8 cellular contexts compared by ENCODE assay signal in the genomic region with DNA sequence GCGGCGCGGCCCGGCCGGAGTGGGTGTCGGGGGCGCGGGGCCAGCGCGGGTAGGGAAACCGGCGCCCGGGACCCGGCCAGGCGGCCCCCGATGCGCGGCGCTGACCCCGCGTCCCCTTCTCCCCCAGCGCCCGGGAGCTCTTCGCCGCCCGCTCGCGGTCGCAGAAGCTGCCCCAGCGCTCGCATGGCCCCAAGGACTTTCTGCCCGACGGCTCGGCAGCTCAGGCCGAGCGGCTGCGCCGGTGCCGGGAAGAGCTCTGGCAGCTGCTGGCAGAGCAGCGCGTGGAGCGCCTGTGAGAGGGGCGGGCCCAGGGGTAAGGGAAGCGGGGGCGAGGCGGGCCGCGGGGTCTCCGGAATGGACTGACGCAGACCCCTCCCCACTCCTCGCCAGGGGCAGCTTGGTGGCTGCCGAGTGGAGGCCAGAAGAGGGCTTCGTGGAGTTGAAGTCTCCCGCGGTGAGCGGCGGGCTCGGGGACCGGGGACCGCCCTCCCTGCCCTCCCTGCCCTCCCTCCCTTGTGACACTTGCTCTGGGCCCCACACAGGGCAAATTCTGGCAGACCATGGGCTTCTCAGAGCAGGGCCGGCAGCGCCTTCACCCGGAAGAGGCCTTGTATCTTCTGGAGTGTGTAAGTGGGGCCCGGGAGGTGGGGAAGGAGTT. TPM values are rescaled to one million over a fixed set of nuclear protein-coding genes. Genes with fewer than 3 reads are reported as not detected.
A peak's percentile ranks its signal among the peaks of the same experiment; 100 is the strongest.
DNase-seq lines count a peak whose midpoint lies in the region; ATAC-seq and TF ChIP-seq lines count a peak whose summit lies in the region.

No MANE protein-coding gene starts in this region.

- DNase-seq in COLO668 (lab: John Stamatoyannopoulos, UW; ENCODE audit: unreplicated experiment) (peak; percentile 43), HuH-7.5 (ENCODE audit: low spot score) (peak; percentile 61), esophagus squamous epithelium (lab: John Stamatoyannopoulos, UW) (no peak), neuronal stem cell (ENCODE audit: low spot score) (peak; percentile 50), NCI-H1694 (lab: John Stamatoyannopoulos, UW) (no peak), NCI-H2171 (lab: John Stamatoyannopoulos, UW) (no peak)
- DNase-seq in activated CD4-positive, alpha-beta T cell treated with anti-CD3 and anti-CD28 coated beads, Interleukin-2, amount 50 U/mL, for 4 hours, result peak; percentile 20 to 26

- intact Hi-C loops in esophagus squamous epithelium (cut with DNase I), result loop anchor here (5.0 kb wide), 2 partner anchors 71 to 89 kb away; partner anchors contain the start of gene MYO15B

- H3K9me3 ChIP-seq in esophagus squamous epithelium, result no peaks in the 10 kb centered on the region
- no peaks in the 10 kb centered on the region for H3K9me3 ChIP-seq in neuronal stem cell (replicated peaks in 1 of 2; ENCODE audit: control insufficient read depth in 2 of 2, insufficient read depth in 1 of 2, low read depth in 1 of 2, low read length in 2 of 2)

- no peak overlapping the region for H4K91ac ChIP-seq in neuronal stem cell (ENCODE audit: low read depth, low read length, poor library complexity)

- no peaks in the 10 kb centered on the region for H3K27me3 ChIP-seq in esophagus squamous epithelium
- H3K27me3 ChIP-seq in neuronal stem cell (ENCODE audit: control insufficient read depth in 3 of 3, insufficient read depth in 3 of 3, low read depth in 1 of 3, low read length in 3 of 3), result no peaks in the 10 kb centered on the region

- no peak overlapping the region for H3K14ac ChIP-seq in neuronal stem cell (ENCODE audit: low read length)

- 0% methylated on average over 1 to 3 of the region's 64 CpGs for WGBS in esophagus squamous epithelium, 2 donors
- WGBS in neuronal stem cell (ENCODE audit: extremely low coverage in 2 of 2, insufficient read length in 2 of 2, insufficient replicate concordance in 1 of 2), 2 donors, result no CpG with 5 or more reads among the region's 64 CpGs

- H3K27ac ChIP-seq in esophagus squamous epithelium, result peak overlapping the region; percentile 74 to 95 (median 86)
- peak overlapping the region; percentile 41 for H3K27ac ChIP-seq in neuronal stem cell (replicated peaks; ENCODE audit: low read length)

- no peak overlapping the region for H2BK120ac ChIP-seq in neuronal stem cell (ENCODE audit: low read depth, low read length)

- no peak overlapping the region for H4K8ac ChIP-seq in neuronal stem cell (ENCODE audit: low read depth, low read length)

- H3K9ac ChIP-seq in neuronal stem cell (ENCODE audit: low read depth, low read length, poor library complexity), result peak overlapping the region; percentile 83

- H3K79me1 ChIP-seq in neuronal stem cell (ENCODE audit: low read depth, low read length), result peaks cover 24% of the 10 kb centered on the region

- peak overlapping the region; percentile 80 for H3K23ac ChIP-seq in neuronal stem cell (ENCODE audit: low read depth, low read length, poor library complexity)

- TF ChIP-seq POLR2A in esophagus squamous epithelium (IDR thresholded peaks at IDR 0.05), result no peak

- no peak overlapping the region for H3K4ac ChIP-seq in neuronal stem cell (ENCODE audit: low read length)

- H3K4me2 ChIP-seq in neuronal stem cell (ENCODE audit: insufficient read depth, low read length, poor library complexity, severe bottlenecking), result peak overlapping the region; percentile 94

- H3K36me3 ChIP-seq in esophagus squamous epithelium (peaks cover 0 to 34% (median 0%) of the 10 kb centered on the region in 3 donors), neuronal stem cell (replicated peaks in 1 of 2; ENCODE audit: control insufficient read depth in 2 of 2, insufficient read depth in 2 of 2, low read length in 2 of 2) (peaks cover 25 to 53% of the 10 kb centered on the region in 2 donors)

- no peak overlapping the region for H2BK12ac ChIP-seq in neuronal stem cell (ENCODE audit: low read length)

- peak overlapping the region; percentile 99 for H2AFZ ChIP-seq in neuronal stem cell (ENCODE audit: low read length)

- H2BK15ac ChIP-seq in neuronal stem cell (ENCODE audit: low read length), result no peak overlapping the region

- no peak overlapping the region for H2AK5ac ChIP-seq in neuronal stem cell (ENCODE audit: low read depth, low read length)

- H2BK5ac ChIP-seq in neuronal stem cell (ENCODE audit: low read length), result no peak overlapping the region

- peak overlapping the region; percentile 73 to 98 (median 92) for H3K4me3 ChIP-seq in esophagus squamous epithelium
- peak overlapping the region; percentile 67 to 99 for H3K4me3 ChIP-seq in neuronal stem cell (ENCODE audit: low read length in 2 of 2)

- peak overlapping the region; percentile 93 for H3K18ac ChIP-seq in neuronal stem cell (ENCODE audit: low read length)

- TF ChIP-seq CTCF in esophagus squamous epithelium (IDR thresholded peaks at IDR 0.05), result no peak

- H3K4me1 ChIP-seq in esophagus squamous epithelium, result peaks cover 37 to 70% (median 39%) of the 10 kb centered on the region in 3 donors
- H3K4me1 ChIP-seq in neuronal stem cell (ENCODE audit: control insufficient read depth in 2 of 2, insufficient read depth in 1 of 2, low read depth in 1 of 2, low read length in 2 of 2), result peaks cover 12 to 18% of the 10 kb centered on the region in 2 donors

- ATAC-seq in GM21367 (IDR thresholded peaks at IDR 0.05; ENCODE audit: unreplicated experiment), result peak; percentile 8

RNA-seq across cellular contexts. Expression of gene TSEN54, which starts 0.4 kb away (rescaled TPM):
- 10 to 100 TPM; 18.3 to 33.2 (median 23.1) TPM for total RNA-seq in esophagus squamous epithelium
- polyA plus RNA-seq in neuronal stem cell (2013, experiment 1 of 2), result 21.2 TPM
- polyA plus RNA-seq in neuronal stem cell (2013, experiment 2 of 2), result 24.0 TPM

RNA-seq across cellular contexts. Expression of gene CASKIN2, which starts 1.4 kb away (rescaled TPM):
- 10 to 100 TPM in 3 of 4 donors, 1 to 10 TPM in 1; 9.5 to 12.2 (median 10.4) TPM for total RNA-seq in esophagus squamous epithelium
- polyA plus RNA-seq in neuronal stem cell (2013, experiment 1 of 2), result 7.5 TPM
- polyA plus RNA-seq in neuronal stem cell (2013, experiment 2 of 2), result 7.9 TPM

RNA-seq across cellular contexts. Expression of gene LLGL2, which starts 8.7 kb away (rescaled TPM):
- total RNA-seq in esophagus squamous epithelium, result 100 to 1,000 TPM in 1 of 4 donors, 10 to 100 TPM in 3; 40.0 to 101 (median 67.3) TPM
- 25.2 TPM for polyA plus RNA-seq in neuronal stem cell (2013, experiment 1 of 2)
- 26.4 TPM for polyA plus RNA-seq in neuronal stem cell (2013, experiment 2 of 2)

Comparison
In these comparisons a context has a peak if more than half of its experiments do, and no peak if none do; other contexts are left out.
1. DNase-seq: peak in COLO668 (single experiment), HuH-7.5 (single experiment), activated CD4-positive, alpha-beta T cell treated with anti-CD3 and anti-CD28 coated beads, Interleukin-2, amount 50 U/mL, for 4 hours (2 of 2) and neuronal stem cell (single experiment); none in esophagus squamous epithelium (single experiment), NCI-H1694 (single experiment) and NCI-H2171 (single experiment).